Comparison of ENCODE assay signal across 8 cellular contexts in genomic region chr22:18730410-18730809, GRCh38.
DNase-seq lines count a peak whose midpoint lies in the region; ATAC-seq and FAIRE-seq lines count a peak whose summit lies in the region.

No MANE protein-coding gene starts in this region.

- FAIRE-seq in G401.6 (lab: Jason Lieb, UNC), result peak; percentile 100

- DNase-seq in RKO (ENCODE audit: low spot score) (peak; percentile 13), ecto neural progenitor cell (ENCODE audit: low spot score) (peak; percentile 34), iris pigment epithelial cell (ENCODE audit: low read depth) (peak; percentile 0), putamen (ENCODE audit: low spot score) (peak; percentile 94)
- peak; percentile 15 for DNase-seq in activated T-cell treated with anti-CD3 and anti-CD28 coated beads, Interleukin-2, amount 50 U/mL, for 1 hour
- peak; percentile 78 for DNase-seq in stimulated activated naive CD8-positive, alpha-beta T cell treated with anti-CD3 and anti-CD28 coated beads, Interleukin-15, Interleukin-2, amounts not matched to agents 100 U/mL and 50 U/mL, for 24 hours

- ATAC-seq in HG02798 (IDR thresholded peaks at IDR 0.05; ENCODE audit: poor library complexity, unreplicated experiment), result peak; percentile 100
- ATAC-seq in stimulated activated naive CD8-positive, alpha-beta T cell treated with anti-CD3 and anti-CD28 coated beads, Interleukin-15, Interleukin-2, amounts not matched to agents 100 U/mL and 50 U/mL, for 24 hours, result peak; percentile 83

Comparison
In these comparisons a context has a peak if more than half of its experiments do, and no peak if none do; other contexts are left out.
1. Peak in every context shown above with its lines: DNase-seq and ATAC-seq.
2. DNase-seq: peak in every context shown above with its lines; median percentile 94 in putamen; 78 in stimulated activated naive CD8-positive, alpha-beta T cell treated with anti-CD3 and anti-CD28 coated beads, Interleukin-15, Interleukin-2, amounts not matched to agents 100 U/mL and 50 U/mL, for 24 hours; 34 in ecto neural progenitor cell; 15 in activated T-cell treated with anti-CD3 and anti-CD28 coated beads, Interleukin-2, amount 50 U/mL, for 1 hour; 13 in RKO; 0 in iris pigment epithelial cell.